ENCODE assay signal across 35 cellular contexts in the genomic region with DNA sequence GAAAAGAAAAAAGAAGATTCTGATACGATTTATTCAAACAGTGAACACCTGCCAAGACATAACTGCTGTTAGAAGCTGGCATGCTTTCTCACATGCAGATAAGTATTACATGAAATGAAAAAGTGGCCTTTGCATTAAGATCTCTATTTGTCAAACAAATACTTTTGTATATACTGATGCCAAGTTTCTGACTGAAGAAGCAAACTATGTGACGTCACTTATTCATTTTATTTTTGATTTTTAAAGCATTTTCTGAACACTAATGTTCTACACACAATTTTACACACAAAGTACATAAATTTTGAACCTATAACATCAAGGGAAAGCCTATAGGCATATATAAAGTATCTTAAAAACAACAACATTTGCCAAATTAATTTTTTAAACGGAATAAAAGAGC.
"Had no signal": no experiment of that assay in that cellular context is flagged by ENCODE, and none has a peak within 500 bp of the region (broad histone marks: within the 10 kb centered on the region; RNA-seq: fewer than 3 reads in every experiment).

No MANE protein-coding gene starts in this region.

- H3K4me3 ChIP-seq: MG63 had no signal

- H3K9me3 ChIP-seq: MG63 had no signal

- H3K36me3 ChIP-seq: MG63 had no signal

- DNase-seq: Karpas-422, Kasumi-1, MG63, MM.1S, MV-4-11, NCI-H1048, NCI-H1092, NCI-H1092 treated with DMSO at 0.1 percent for 48 hours, NCI-H1105, NCI-H1105 treated with DMSO at 0.1 percent for 48 hours, NCI-H1417, NCI-H1417 treated with DMSO at 0.1 percent for 48 hours, NCI-H1436, NCI-H1436 treated with DMSO at 0.1 percent for 48 hours, NCI-H146, NCI-H1694, NCI-H1694 treated with DMSO at 0.1 percent for 48 hours, NCI-H187, NCI-H187 treated with DMSO at 0.1 percent for 48 hours, NCI-H1930, NCI-H2029, NCI-H2029 treated with DMSO at 0.1 percent for 48 hours, NCI-H2081, NCI-H2081 treated with DMSO at 0.1 percent for 48 hours, NCI-H2107, NCI-H2171, NCI-H2171 treated with DMSO at 0.1 percent for 48 hours, NCI-H2227 treated with DMSO at 0.1 percent for 48 hours, NCI-H226, NCI-H345, NCI-H446, NCI-H446 treated with DMSO at 0.1 percent for 48 hours, NCI-H510A, NCI-H510A treated with DMSO at 0.1 percent for 48 hours, NCI-H524 had no signal

- H3K27me3 ChIP-seq: MG63 had no signal
